Comparison of ENCODE assay signal across 31 cellular contexts in the genomic region with DNA sequence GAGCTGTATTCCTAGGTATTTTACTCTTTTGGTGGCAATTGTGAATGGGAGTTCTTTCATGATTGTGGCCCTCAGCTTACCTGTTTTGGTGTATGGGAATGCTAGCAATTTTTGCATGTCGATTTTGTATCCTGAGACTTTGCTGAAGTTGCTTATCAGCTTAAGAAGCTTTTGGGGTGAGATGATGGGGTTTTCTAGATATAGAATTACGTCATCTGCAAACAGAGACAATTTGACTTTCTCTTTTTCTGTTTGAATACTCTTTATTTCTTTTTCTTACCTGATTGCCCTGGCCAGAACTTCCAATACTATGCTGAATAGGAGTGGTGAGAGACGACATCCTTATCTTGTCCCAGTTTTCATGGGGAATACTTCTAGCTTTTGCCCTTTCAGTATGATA.
DNase-seq lines count a peak whose midpoint lies in the region; ATAC-seq, FAIRE-seq and TF ChIP-seq lines count a peak whose summit lies in the region.
"Had no signal": no experiment of that assay in that cellular context is flagged by ENCODE, and none has a peak within 500 bp of the region (broad histone marks: within the 10 kb centered on the region; RNA-seq: fewer than 3 reads in every experiment).

No MANE protein-coding gene starts in this region.

- H3K27me3 ChIP-seq in HepG2 (ENCODE audit: control insufficient read depth in 1 of 2, insufficient read depth in 2 of 2, low read length in 2 of 2) (no peaks in the 10 kb centered on the region), right lobe of liver (no peaks in the 10 kb centered on the region), GM12878 (replicated peaks in 1 of 2; ENCODE audit: control insufficient read depth in 2 of 2, insufficient read depth in 2 of 2, low read length in 1 of 2) (no peaks in the 10 kb centered on the region), trophoblast cell (ENCODE audit: insufficient read depth, low read length) (no peaks in the 10 kb centered on the region)
- H3K27me3 ChIP-seq: BE2C; BLaER1; BLaER1 treated with 17β-estradiol and CSF1 and Interleukin-3, amounts not matched to agents 10 nM and 100 nM had no signal

- H3K79me1 ChIP-seq in trophoblast cell (ENCODE audit: low read length), result peaks cover 2% of the 10 kb centered on the region

- no peak for TF ChIP-seq POLR2A in HepG2 (IDR thresholded peaks at IDR 0.05; ENCODE audit: insufficient read depth in 1 of 2, low read depth in 2 of 2, low read length in 2 of 2)
- no peak for TF ChIP-seq POLR2A in right lobe of liver (IDR thresholded peaks at IDR 0.05)
- TF ChIP-seq POLR2A in GM12878 (IDR thresholded peaks at IDR 0.05; ENCODE audit: low read depth, low read length), result no peak

- H4K20me1 ChIP-seq in HepG2 (ENCODE audit: insufficient read depth, low read length) (no peaks in the 10 kb centered on the region), GM12878 (ENCODE audit: control insufficient read depth, insufficient read depth) (no peaks in the 10 kb centered on the region)
- H4K20me1 ChIP-seq: BLaER1; BLaER1 treated with 17β-estradiol and CSF1 and Interleukin-3, amounts not matched to agents 10 nM and 100 nM had no signal

- ATAC-seq in HepG2 (no peak), right lobe of liver (no peak), GM12878 (no peak)
- ATAC-seq: A549; CD8-positive, alpha-beta T cell had no signal

- no peak overlapping the region for H3K4ac ChIP-seq in trophoblast cell (ENCODE audit: low read depth, low read length)

- BruUV-seq in HepG2 (replicated peaks; lab: Mats Ljungman, UMichigan) (no TSS peak), GM12878 (replicated peaks; lab: Mats Ljungman, UMichigan) (no TSS peak)

- in situ Hi-C loops in HepG2 (cut with HindIII; ENCODE audit: extremely low pct_ligation_motif_present, low pct_unique_long_range_greater_than_20kb), result no loop called here
- in situ Hi-C loops in GM12878 (cut with MboI), result no loop called here

- TF ChIP-seq EP300 in HepG2 (IDR thresholded peaks at IDR 0.05; ENCODE audit: low read depth in 2 of 2, low read length in 2 of 2) (no peak), HepG2 (CRISPR knock-in tag; IDR thresholded peaks at IDR 0.05; ENCODE audit: borderline replicate concordance) (no peak), GM12878 (IDR thresholded peaks at IDR 0.05; ENCODE audit: borderline replicate concordance in 1 of 2, control insufficient read depth in 1 of 2, low read depth in 2 of 2, low read length in 2 of 2) (no peak)

- no peak overlapping the region for H2AK5ac ChIP-seq in trophoblast cell (ENCODE audit: low read length)

- H4K8ac ChIP-seq in trophoblast cell (ENCODE audit: low read depth, low read length), result no peak overlapping the region

- H2BK12ac ChIP-seq in trophoblast cell (ENCODE audit: low read length), result no peak overlapping the region

- no peak overlapping the region for H3K14ac ChIP-seq in trophoblast cell (ENCODE audit: low read length)

- H3K4me2 ChIP-seq in HepG2 (ENCODE audit: low read depth, low read length) (no peak overlapping the region), GM12878 (ENCODE audit: control insufficient read depth, insufficient read depth) (no peak overlapping the region), trophoblast cell (ENCODE audit: low read length) (no peak overlapping the region)
- H3K4me2 ChIP-seq: A549; BLaER1; BLaER1 treated with 17β-estradiol and CSF1 and Interleukin-3, amounts not matched to agents 10 nM and 100 nM had no signal

- intact Hi-C loops in HepG2 (cut with micrococcal nuclease; ENCODE audit: unreplicated experiment) (loop anchor here (5.0 kb wide), 1 partner anchor 1151 kb away; no protein-coding TSS in a partner anchor), right lobe of liver (cut with DNase I) (no loop called here), GM12878 (cut with micrococcal nuclease; ENCODE audit: unreplicated experiment) (no loop called here)

- CTCF ChIA-PET in HepG2 (lab: Yijun Ruan, JAX; ENCODE audit: low intra/inter-chr PET ratio, low total read pairs), result no interaction called here
- CTCF ChIA-PET in GM12878 (lab: Yijun Ruan, JAX), result interaction anchor here (1.0 kb wide), 1 partner anchor 263 kb away, joined by 3 read pairs; no protein-coding TSS in a partner anchor

- no peak overlapping the region for H4K12ac ChIP-seq in trophoblast cell (ENCODE audit: low read depth, low read length)

- no peak overlapping the region for H3K23ac ChIP-seq in trophoblast cell (ENCODE audit: low read length)

- FAIRE-seq in HepG2 (lab: Jason Lieb, UNC), result no peak
- no peak for FAIRE-seq in GM12878 (lab: Jason Lieb, UNC)
- FAIRE-seq: A204.1, A549, D721Med had no signal

- no peak overlapping the region for H3K4me3 ChIP-seq in HepG2 (replicated peaks in 1 of 3; ENCODE audit: insufficient read depth in 1 of 3, low read depth in 2 of 3, low read length in 3 of 3)
- H3K4me3 ChIP-seq in right lobe of liver, result no peak overlapping the region
- H3K4me3 ChIP-seq in GM12878, result no peak overlapping the region
- H3K4me3 ChIP-seq in trophoblast cell (ENCODE audit: low read depth, low read length), result no peak overlapping the region
- H3K4me3 ChIP-seq: A549; BLaER1; BLaER1 treated with 17β-estradiol and CSF1 and Interleukin-3, amounts not matched to agents 10 nM and 100 nM had no signal

- H3K9me3 ChIP-seq in HepG2 (ENCODE audit: low read length), result no peaks in the 10 kb centered on the region
- H3K9me3 ChIP-seq in right lobe of liver, result no peaks in the 10 kb centered on the region
- H3K9me3 ChIP-seq in GM12878 (replicated peaks; ENCODE audit: control insufficient read depth, insufficient read depth, low read length), result no peaks in the 10 kb centered on the region
- peaks cover 9% of the 10 kb centered on the region for H3K9me3 ChIP-seq in trophoblast cell (ENCODE audit: insufficient read depth, low read depth, low read length)
- H3K9me3 ChIP-seq: A549, BE2C, Caco-2 had no signal

- no peak overlapping the region for H2BK5ac ChIP-seq in trophoblast cell (ENCODE audit: low read depth, low read length, poor library complexity)

- no peak overlapping the region for H3K18ac ChIP-seq in trophoblast cell (ENCODE audit: low read length)

- SMC1A ChIA-PET in GM12878 (lab: Charles Lee; ENCODE audit: uncharacterized antibody, unreplicated experiment), result interaction anchor here (0.6 to 1.0 kb wide), 3 partner anchors 11 to 165 kb away, joined by 3 read pairs; no protein-coding TSS in a partner anchor

- H3K27ac ChIP-seq in HepG2 (ENCODE audit: extremely low read length, insufficient read depth, low read length), result no peak overlapping the region
- H3K27ac ChIP-seq in right lobe of liver, result no peak overlapping the region
- no peak overlapping the region for H3K27ac ChIP-seq in GM12878 (ENCODE audit: control insufficient read depth, insufficient read depth)
- no peak overlapping the region for H3K27ac ChIP-seq in trophoblast cell (ENCODE audit: low read depth, low read length)
- H3K27ac ChIP-seq: 22Rv1; A549; BLaER1; BLaER1 treated with 17β-estradiol and CSF1 and Interleukin-3, amounts not matched to agents 10 nM and 100 nM; C4-2B had no signal

- no peaks in the 10 kb centered on the region for H3K4me1 ChIP-seq in HepG2 (ENCODE audit: insufficient read depth, low read length)
- H3K4me1 ChIP-seq in right lobe of liver, result no peaks in the 10 kb centered on the region
- H3K4me1 ChIP-seq in GM12878 (ENCODE audit: control insufficient read depth, insufficient read depth, low read length), result no peaks in the 10 kb centered on the region
- no peaks in the 10 kb centered on the region for H3K4me1 ChIP-seq in trophoblast cell (ENCODE audit: control insufficient read depth in 1 of 2, insufficient read depth in 2 of 2, low read length in 2 of 2)
- H3K4me1 ChIP-seq: A549; BE2C; BLaER1; BLaER1 treated with 17β-estradiol and CSF1 and Interleukin-3, amounts not matched to agents 10 nM and 100 nM; Caco-2 had no signal

- H3K36me3 ChIP-seq in HepG2 (replicated peaks in 1 of 2; ENCODE audit: control insufficient read depth in 1 of 2, insufficient read depth in 2 of 2, low read length in 2 of 2) (no peaks in the 10 kb centered on the region), right lobe of liver (no peaks in the 10 kb centered on the region), GM12878 (ENCODE audit: control insufficient read depth in 2 of 2, insufficient read depth in 2 of 2, low read length in 1 of 2) (no peaks in the 10 kb centered on the region), trophoblast cell (ENCODE audit: control insufficient read depth in 1 of 2, insufficient read depth in 2 of 2, low read length in 2 of 2) (no peaks in the 10 kb centered on the region)
- H3K36me3 ChIP-seq: BE2C; BLaER1; BLaER1 treated with 17β-estradiol and CSF1 and Interleukin-3, amounts not matched to agents 10 nM and 100 nM had no signal

- POLR2A ChIA-PET in HepG2 (lab: Yijun Ruan, JAX), result no interaction called here
- POLR2A ChIA-PET in GM12878 (lab: Charles Lee), result no interaction called here

- H3K79me2 ChIP-seq in HepG2 (ENCODE audit: insufficient read depth, low read length) (no peaks in the 10 kb centered on the region), GM12878 (ENCODE audit: control insufficient read depth, insufficient read depth, low read length) (no peaks in the 10 kb centered on the region), trophoblast cell (ENCODE audit: control insufficient read depth, insufficient read depth, low read length, poor library complexity) (peaks cover 1% of the 10 kb centered on the region)

- 0% methylated on average over 3 of the region's 3 CpGs for WGBS in HepG2 (ENCODE audit: low lambda C conversion rate)
- 46% methylated on average over 3 of the region's 3 CpGs for WGBS in right lobe of liver (ENCODE audit: insufficient coverage, low coverage, low lambda C conversion rate, missing lambda C conversion rate)
- WGBS in GM12878 (ENCODE audit: insufficient coverage, insufficient replicate concordance, low lambda C conversion rate, missing lambda C conversion rate), result 4% methylated on average over 3 of the region's 3 CpGs
- no CpG with 5 or more reads among the region's 3 CpGs for WGBS in trophoblast cell (ENCODE audit: extremely low coverage, insufficient coverage, insufficient read length)

- RAD21 ChIA-PET in GM12878 (lab: Charles Lee; ENCODE audit: unreplicated experiment), result interaction anchor here (0.6 kb wide), 1 partner anchor 161 kb away, joined by 3 read pairs; no protein-coding TSS in a partner anchor

- no peak for TF ChIP-seq CTCF in HepG2 (CRISPR knock-in tag; IDR thresholded peaks at IDR 0.05)
- TF ChIP-seq CTCF in right lobe of liver (IDR thresholded peaks at IDR 0.05), result no peak
- no peak for TF ChIP-seq CTCF in GM12878 (IDR thresholded peaks at IDR 0.05 in 2 of 3, conservative IDR thresholded peaks at IDR 0.05 in 1 of 3; ENCODE audit: control insufficient read depth in 2 of 3, extremely low read depth in 1 of 3, insufficient read depth in 1 of 3, low read depth in 3 of 3, low read length in 3 of 3)

- no peak for DNase-seq in HepG2 (ENCODE audit: low spot score)
- DNase-seq in right lobe of liver, result no peak
- no peak for DNase-seq in GM12878 (ENCODE audit: low read depth, low spot score)
- DNase-seq in trophoblast cell, result no peak
- DNase-seq: 8988T; ACHN; AML-193; BE2C; C1 segment of cervical spinal cord; Caco-2; Calu3; CD4-positive, alpha-beta memory T cell; CD4-positive, alpha-beta T cell; CD4-positive, CD25-positive, alpha-beta regulatory T cell; CD8-positive, alpha-beta memory T cell; CD8-positive, alpha-beta T cell; COR-L47; DMS 273 treated with DMSO at 0.1 percent for 48 hours; DMS153; DMS53; DMS79; DMS79 treated with DMSO at 0.1 percent for 48 hours; DND-41; EL had no signal

- no peak for TF ChIP-seq RAD21 in HepG2 (CRISPR knock-in tag; IDR thresholded peaks at IDR 0.05)
- no peak for TF ChIP-seq RAD21 in GM12878 (IDR thresholded peaks at IDR 0.05; ENCODE audit: insufficient read depth, low read depth, low read length)

- H3K9ac ChIP-seq in HepG2 (ENCODE audit: insufficient read depth, low read depth, low read length) (no peak overlapping the region), GM12878 (ENCODE audit: control insufficient read depth, insufficient read depth, low read length) (no peak overlapping the region), trophoblast cell (ENCODE audit: low read length) (no peak overlapping the region)
- H3K9ac ChIP-seq: BLaER1; BLaER1 treated with 17β-estradiol and CSF1 and Interleukin-3, amounts not matched to agents 10 nM and 100 nM had no signal

- no peak overlapping the region for H4K91ac ChIP-seq in trophoblast cell (ENCODE audit: low read depth, low read length)

- no peak overlapping the region for H2BK120ac ChIP-seq in trophoblast cell (ENCODE audit: insufficient read depth, low read length, poor library complexity)

- H2AFZ ChIP-seq in HepG2 (ENCODE audit: low read length) (no peak overlapping the region), GM12878 (ENCODE audit: control insufficient read depth, low read depth, low read length) (no peak overlapping the region), trophoblast cell (ENCODE audit: insufficient read depth, low read length, poor library complexity) (no peak overlapping the region)
